In the genomic region with DNA sequence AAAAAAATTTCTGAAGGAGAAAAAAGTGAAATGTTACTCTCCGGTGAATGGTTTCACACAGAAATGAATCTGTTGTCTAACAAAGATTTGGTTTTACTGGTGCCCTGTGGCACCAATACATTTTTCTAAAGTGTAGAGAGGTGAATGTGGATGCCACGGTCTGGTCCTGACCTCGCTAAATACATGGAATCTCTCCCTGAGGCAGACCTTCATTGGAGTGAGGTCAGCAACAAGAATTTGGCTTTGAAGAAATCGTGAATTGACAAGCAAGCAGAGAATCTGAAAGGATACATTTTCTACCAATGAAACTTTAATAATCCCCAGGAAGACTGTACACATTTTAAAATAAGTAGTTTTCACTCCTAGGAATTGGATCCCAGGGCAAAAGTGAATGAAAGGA, we compare ENCODE assay signal across 12 cellular contexts.
"Had no signal": no experiment of that assay in that cellular context is flagged by ENCODE, and none has a peak within 500 bp of the region (broad histone marks: within the 10 kb centered on the region; RNA-seq: fewer than 3 reads in every experiment).

No MANE protein-coding gene starts in this region.

- H3K36me3 Mint-ChIP-seq: activated naive CD8-positive, alpha-beta T cell treated with anti-CD3 and anti-CD28 coated beads, Interleukin-2, amount 10 ng/mL, durations not matched to agents 7 days and 5 days; brain had no signal

- H3K27me3 ChIP-seq: thyroid gland, vagina had no signal

- H3K9me3 ChIP-seq: thyroid gland, vagina had no signal

- H3K27me3 Mint-ChIP-seq: activated naive CD8-positive, alpha-beta T cell treated with anti-CD3 and anti-CD28 coated beads, Interleukin-2, amount 10 ng/mL, durations not matched to agents 7 days and 5 days; brain had no signal

- H3K4me3 Mint-ChIP-seq: activated CD4-positive, alpha-beta T cell treated with anti-CD3 and anti-CD28 coated beads, Interleukin-2, amount 10 ng/mL, durations not matched to agents 7 days and 5 days; activated naive CD8-positive, alpha-beta T cell treated with anti-CD3 and anti-CD28 coated beads, Interleukin-2, amount 10 ng/mL, durations not matched to agents 7 days and 5 days; activated T-helper 1 cell treated with anti-CD3 and anti-CD28 coated beads, Interleukin-12 subunit alpha, Interleukin-12 subunit beta, Interleukin-2, Interleukin-4 antibody, amounts not matched to agents 30 ng/mL and 10 ng/mL and 1 ng/mL, durations not matched to agents 14 hours and 24 hours and 36 hours; memory B cell had no signal

- DNase-seq: activated CD4-positive, alpha-beta T cell treated with anti-CD3 and anti-CD28 coated beads, Interleukin-2, amount 10 ng/mL, durations not matched to agents 7 days and 5 days; activated naive CD4-positive, alpha-beta T cell; activated naive CD8-positive, alpha-beta T cell treated with anti-CD3 and anti-CD28 coated beads, Interleukin-2, amount 10 ng/mL, durations not matched to agents 7 days and 5 days; hippocampal formation; left ventricle myocardium inferior; stimulated activated CD4-positive, alpha-beta T cell treated with anti-CD3 and anti-CD28 coated beads, Interleukin-1b, Interleukin-23, amount 100 ng/mL, for 48 hours; thyroid gland had no signal

- H3K4me1 Mint-ChIP-seq: activated CD4-positive, alpha-beta T cell treated with anti-CD3 and anti-CD28 coated beads, Interleukin-2, amount 10 ng/mL, durations not matched to agents 7 days and 5 days; activated naive CD8-positive, alpha-beta T cell treated with anti-CD3 and anti-CD28 coated beads, Interleukin-2, amount 10 ng/mL, durations not matched to agents 7 days and 5 days; memory B cell had no signal

- H3K4me3 ChIP-seq: left ventricle myocardium inferior, thyroid gland, vagina had no signal

- H3K9me3 Mint-ChIP-seq: activated CD4-positive, alpha-beta T cell treated with anti-CD3 and anti-CD28 coated beads, Interleukin-2, amount 10 ng/mL, durations not matched to agents 7 days and 5 days; activated naive CD8-positive, alpha-beta T cell treated with anti-CD3 and anti-CD28 coated beads, Interleukin-2, amount 10 ng/mL, durations not matched to agents 7 days and 5 days; activated T-helper 1 cell treated with anti-CD3 and anti-CD28 coated beads, Interleukin-12 subunit alpha, Interleukin-12 subunit beta, Interleukin-2, Interleukin-4 antibody, amounts not matched to agents 30 ng/mL and 10 ng/mL and 1 ng/mL, durations not matched to agents 14 hours and 24 hours and 36 hours had no signal

- H3K4me1 ChIP-seq: left ventricle myocardium inferior, thyroid gland, vagina had no signal

- H3K27ac ChIP-seq: epithelial cell of prostate, thyroid gland, vagina had no signal

- H3K36me3 ChIP-seq: left ventricle myocardium inferior, thyroid gland, vagina had no signal

- H3K27ac Mint-ChIP-seq: activated CD4-positive, alpha-beta T cell treated with anti-CD3 and anti-CD28 coated beads, Interleukin-2, amount 10 ng/mL, durations not matched to agents 7 days and 5 days; activated naive CD8-positive, alpha-beta T cell treated with anti-CD3 and anti-CD28 coated beads, Interleukin-2, amount 10 ng/mL, durations not matched to agents 7 days and 5 days; activated T-helper 1 cell treated with anti-CD3 and anti-CD28 coated beads, Interleukin-12 subunit alpha, Interleukin-12 subunit beta, Interleukin-2, Interleukin-4 antibody, amounts not matched to agents 30 ng/mL and 10 ng/mL and 1 ng/mL, durations not matched to agents 14 hours and 24 hours and 36 hours; memory B cell had no signal
